Comparison of ENCODE assay signal across 12 cellular contexts in genomic region chr21:44657635-44658183, GRCh38. TPM values are rescaled to one million over a fixed set of nuclear protein-coding genes. Genes with fewer than 3 reads are reported as not detected.
A peak's percentile ranks its signal among the peaks of the same experiment; 100 is the strongest.
DNase-seq lines count a peak whose midpoint lies in the region; ATAC-seq and TF ChIP-seq lines count a peak whose summit lies in the region.
"Had no signal": no experiment of that assay in that cellular context is flagged by ENCODE, and none has a peak within 500 bp of the region (broad histone marks: within the 10 kb centered on the region; RNA-seq: fewer than 3 reads in every experiment).

KRTAP12-3 (plus strand) TSS chr21:44657932; CDS start chr21:44657980, 48 bp downstream.

- H3K4me2 ChIP-seq in SK-N-SH, result no peak within 1 kb of the TSS

- CTCF ChIA-PET in SK-N-SH (lab: Yijun Ruan, JAX), result no interaction called here

- peak; percentile 14 for DNase-seq in T-helper 2 cell treated with Interferon-gamma antibody and Interleukin-4, amounts not matched to agents 5 μg/mL and 100 μg/mL, for 36 hours (ENCODE audit: low spot score)
- DNase-seq in NCI-H2196 (lab: John Stamatoyannopoulos, UW; ENCODE audit: unreplicated experiment) (no peak), SK-N-SH (no peak)
- DNase-seq: NCI-H2227 treated with DMSO at 0.1 percent for 48 hours, Right ventricle myocardium superior had no signal

- TF ChIP-seq RAD21 in SK-N-SH (IDR thresholded peaks at IDR 0.05; ENCODE audit: low read length), result no peak

- 0 out of 2 replicates have a peak, but pooled peaks cover 4% of the 10 kb centered on the region for H3K9me2 ChIP-seq in SK-N-SH

- no peaks in the 10 kb centered on the region for H3F3A ChIP-seq in SK-N-SH (replicated peaks; ENCODE audit: insufficient read depth)

- H3K9ac ChIP-seq in SK-N-SH, result no peak within 1 kb of the TSS

- H3K27me3 Mint-ChIP-seq in IgD-negative memory B cell, result peaks cover 20% of the 10 kb centered on the region
- peaks cover 12% of the 10 kb centered on the region for H3K27me3 Mint-ChIP-seq in T-helper 2 cell treated with Interferon-gamma antibody and Interleukin-4, amounts not matched to agents 5 μg/mL and 100 μg/mL, for 36 hours (ENCODE audit: low read depth)
- H3K27me3 Mint-ChIP-seq in activated naive CD8-positive, alpha-beta T cell, result no peaks in the 10 kb centered on the region
- peaks cover 68% of the 10 kb centered on the region for H3K27me3 Mint-ChIP-seq in stimulated activated memory B cell treated with anti-CD40 and anti-IgM and Interleukin-4, amounts not matched to agents 10 μg/mL and 1 μg/mL and 100 μg/mL, for 72 hours

- no peak within 1 kb of the TSS for H2AFZ ChIP-seq in SK-N-SH (ENCODE audit: low read depth)

- peaks cover 8 to 12% (median 10%) of the 10 kb centered on the region in 3 donors for H3K4me1 Mint-ChIP-seq in IgD-negative memory B cell
- peaks cover 46% of the 10 kb centered on the region for H3K4me1 Mint-ChIP-seq in T-helper 2 cell treated with Interferon-gamma antibody and Interleukin-4, amounts not matched to agents 5 μg/mL and 100 μg/mL, for 36 hours (ENCODE audit: low read depth)
- peaks cover 73% of the 10 kb centered on the region for H3K4me1 Mint-ChIP-seq in activated naive CD8-positive, alpha-beta T cell (ENCODE audit: low read depth)
- H3K4me1 Mint-ChIP-seq in stimulated activated memory B cell treated with anti-CD40 and anti-IgM and Interleukin-4, amounts not matched to agents 10 μg/mL and 1 μg/mL and 100 μg/mL, for 72 hours, result no peaks in the 10 kb centered on the region

- H3K4me3 ChIP-seq in neutrophil (ENCODE audit: low read depth in 1 of 2, low read length in 1 of 2) (no peak within 1 kb of the TSS), SK-N-SH (ENCODE audit: low read depth in 2 of 2, low read length in 1 of 2) (no peak within 1 kb of the TSS)
- H3K4me3 ChIP-seq: gastroesophageal sphincter, right atrium auricular region had no signal

- no peaks in the 10 kb centered on the region for H4K20me1 ChIP-seq in SK-N-SH (ENCODE audit: insufficient read depth)

- peak within 1 kb of the TSS; percentile 25 to 86 (median 60) for H3K4me3 Mint-ChIP-seq in IgD-negative memory B cell
- peak within 1 kb of the TSS; percentile 70 for H3K4me3 Mint-ChIP-seq in T-helper 2 cell treated with Interferon-gamma antibody and Interleukin-4, amounts not matched to agents 5 μg/mL and 100 μg/mL, for 36 hours
- H3K4me3 Mint-ChIP-seq in activated naive CD8-positive, alpha-beta T cell, result peak within 1 kb of the TSS; percentile 68
- H3K4me3 Mint-ChIP-seq in stimulated activated memory B cell treated with anti-CD40 and anti-IgM and Interleukin-4, amounts not matched to agents 10 μg/mL and 1 μg/mL and 100 μg/mL, for 72 hours, result no peak within 1 kb of the TSS

- peak within 1 kb of the TSS; percentile 61 to 91 (median 72) for H3K27ac Mint-ChIP-seq in IgD-negative memory B cell
- peak within 1 kb of the TSS; percentile 93 for H3K27ac Mint-ChIP-seq in T-helper 2 cell treated with Interferon-gamma antibody and Interleukin-4, amounts not matched to agents 5 μg/mL and 100 μg/mL, for 36 hours
- H3K27ac Mint-ChIP-seq in activated naive CD8-positive, alpha-beta T cell, result peak within 1 kb of the TSS; percentile 88
- H3K27ac Mint-ChIP-seq in stimulated activated memory B cell treated with anti-CD40 and anti-IgM and Interleukin-4, amounts not matched to agents 10 μg/mL and 1 μg/mL and 100 μg/mL, for 72 hours, result no peak within 1 kb of the TSS

- H3K27me3 ChIP-seq in neutrophil (no peaks in the 10 kb centered on the region), SK-N-SH (ENCODE audit: insufficient read depth) (peaks cover 19% of the 10 kb centered on the region; the same call in 1 of the 2 replicates)
- H3K27me3 ChIP-seq: right atrium auricular region had no signal

- no peaks in the 10 kb centered on the region for H3K79me2 ChIP-seq in SK-N-SH (ENCODE audit: insufficient read depth)

- TF ChIP-seq CTCF in neutrophil (IDR thresholded peaks at IDR 0.05), result no peak
- no peak for TF ChIP-seq CTCF in SK-N-SH (IDR thresholded peaks at IDR 0.05)

- ATAC-seq in HG03175 (IDR thresholded peaks at IDR 0.05; ENCODE audit: unreplicated experiment), result no peak
- no peak for ATAC-seq in stimulated activated memory B cell treated with anti-CD40 and anti-IgM and Interleukin-4, amounts not matched to agents 10 μg/mL and 1 μg/mL and 100 μg/mL, for 72 hours
- ATAC-seq: gastroesophageal sphincter had no signal

- peaks cover 7 to 24% (median 17%) of the 10 kb centered on the region in 3 donors for H3K9me3 Mint-ChIP-seq in IgD-negative memory B cell
- H3K9me3 Mint-ChIP-seq in T-helper 2 cell treated with Interferon-gamma antibody and Interleukin-4, amounts not matched to agents 5 μg/mL and 100 μg/mL, for 36 hours, result peaks cover 36% of the 10 kb centered on the region
- H3K9me3 Mint-ChIP-seq in activated naive CD8-positive, alpha-beta T cell (ENCODE audit: low read depth), result peaks cover 6% of the 10 kb centered on the region
- H3K9me3 Mint-ChIP-seq in stimulated activated memory B cell treated with anti-CD40 and anti-IgM and Interleukin-4, amounts not matched to agents 10 μg/mL and 1 μg/mL and 100 μg/mL, for 72 hours, result peaks cover 17% of the 10 kb centered on the region

- H3K36me3 Mint-ChIP-seq in IgD-negative memory B cell, result peaks cover 5% of the 10 kb centered on the region
- peaks cover 37% of the 10 kb centered on the region for H3K36me3 Mint-ChIP-seq in T-helper 2 cell treated with Interferon-gamma antibody and Interleukin-4, amounts not matched to agents 5 μg/mL and 100 μg/mL, for 36 hours (ENCODE audit: low read depth)
- H3K36me3 Mint-ChIP-seq in activated naive CD8-positive, alpha-beta T cell, result peaks cover 9% of the 10 kb centered on the region
- H3K36me3 Mint-ChIP-seq in stimulated activated memory B cell treated with anti-CD40 and anti-IgM and Interleukin-4, amounts not matched to agents 10 μg/mL and 1 μg/mL and 100 μg/mL, for 72 hours, result peaks cover 5% of the 10 kb centered on the region

- H3K27ac ChIP-seq in neutrophil (peak within 1 kb of the TSS; percentile 69), SK-N-SH (ENCODE audit: low read depth in 2 of 2, low read length in 1 of 2) (no peak within 1 kb of the TSS)
- H3K27ac ChIP-seq: gastroesophageal sphincter, right atrium auricular region had no signal

- H3K9me3 ChIP-seq in neutrophil (peaks cover 3% of the 10 kb centered on the region), SK-N-SH (no peaks in the 10 kb centered on the region)

- 28% methylated on average over 14 of the region's 20 CpGs for WGBS in SK-N-SH (ENCODE audit: low lambda C conversion rate)

- H3K4me1 ChIP-seq in neutrophil (ENCODE audit: control insufficient read depth in 1 of 2, insufficient read depth in 1 of 2, low read depth in 1 of 2, low read length in 1 of 2) (peaks cover 10 to 11% of the 10 kb centered on the region in 2 experiments), SK-N-SH (ENCODE audit: control insufficient read depth in 1 of 2, insufficient read depth in 2 of 2, low read depth in 1 of 2, low read length in 1 of 2) (no peaks in the 10 kb centered on the region)
- H3K4me1 ChIP-seq: gastroesophageal sphincter, right atrium auricular region had no signal

- H3K36me3 ChIP-seq in neutrophil, result no peaks in the 10 kb centered on the region
- no peaks in the 10 kb centered on the region for H3K36me3 ChIP-seq in SK-N-SH (replicated peaks in 1 of 2; ENCODE audit: control insufficient read depth in 1 of 2, insufficient read depth in 2 of 2, low read length in 1 of 2)
- H3K36me3 ChIP-seq: gastroesophageal sphincter, right atrium auricular region had no signal

- POLR2A ChIA-PET in SK-N-SH (lab: Yijun Ruan, JAX), result no interaction called here

- no peak for TF ChIP-seq EP300 in SK-N-SH (IDR thresholded peaks at IDR 0.05; ENCODE audit: borderline replicate concordance in 1 of 2, low read depth in 1 of 2, low read length in 1 of 2)

TF ChIP-seq in SK-N-SH, 30 proteins besides CTCF, POLR2A, EP300 and RAD21 (continues in another document):
- TF ChIP-seq FOSL2 (IDR thresholded peaks at IDR 0.05; ENCODE audit: borderline replicate concordance, low read depth), result no peak
- no peak for TF ChIP-seq RFX5 (IDR thresholded peaks at IDR 0.05; ENCODE audit: low read length)
- TF ChIP-seq MAX (IDR thresholded peaks at IDR 0.05; ENCODE audit: low read depth), result no peak
- TF ChIP-seq, protein P1, sequence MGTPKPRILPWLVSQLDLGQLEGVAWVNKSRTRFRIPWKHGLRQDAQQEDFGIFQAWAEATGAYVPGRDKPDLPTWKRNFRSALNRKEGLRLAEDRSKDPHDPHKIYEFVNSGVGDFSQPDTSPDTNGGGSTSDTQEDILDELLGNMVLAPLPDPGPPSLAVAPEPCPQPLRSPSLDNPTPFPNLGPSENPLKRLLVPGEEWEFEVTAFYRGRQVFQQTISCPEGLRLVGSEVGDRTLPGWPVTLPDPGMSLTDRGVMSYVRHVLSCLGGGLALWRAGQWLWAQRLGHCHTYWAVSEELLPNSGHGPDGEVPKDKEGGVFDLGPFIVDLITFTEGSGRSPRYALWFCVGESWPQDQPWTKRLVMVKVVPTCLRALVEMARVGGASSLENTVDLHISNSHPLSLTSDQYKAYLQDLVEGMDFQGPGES (IDR thresholded peaks at IDR 0.05; ENCODE audit: low read depth, low read length), result no peak
- no peak for TF ChIP-seq YY1 (IDR thresholded peaks at IDR 0.05; ENCODE audit: low read depth)
- TF ChIP-seq, protein P2, sequence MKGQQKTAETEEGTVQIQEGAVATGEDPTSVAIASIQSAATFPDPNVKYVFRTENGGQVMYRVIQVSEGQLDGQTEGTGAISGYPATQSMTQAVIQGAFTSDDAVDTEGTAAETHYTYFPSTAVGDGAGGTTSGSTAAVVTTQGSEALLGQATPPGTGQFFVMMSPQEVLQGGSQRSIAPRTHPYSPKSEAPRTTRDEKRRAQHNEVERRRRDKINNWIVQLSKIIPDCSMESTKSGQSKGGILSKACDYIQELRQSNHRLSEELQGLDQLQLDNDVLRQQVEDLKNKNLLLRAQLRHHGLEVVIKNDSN (IDR thresholded peaks at IDR 0.05; ENCODE audit: borderline replicate concordance, low read depth), result no peak
- TF ChIP-seq RCOR1 (IDR thresholded peaks at IDR 0.05; ENCODE audit: low read length), result no peak
- TF ChIP-seq ELF1 (IDR thresholded peaks at IDR 0.05), result no peak
- TF ChIP-seq TAF1 (IDR thresholded peaks at IDR 0.05; ENCODE audit: borderline replicate concordance, low read depth, low read length), result no peak
- no peak for TF ChIP-seq SMC3 (IDR thresholded peaks at IDR 0.05; ENCODE audit: low read depth, low read length)
- TF ChIP-seq NFIC (IDR thresholded peaks at IDR 0.05; ENCODE audit: borderline replicate concordance), result no peak
- TF ChIP-seq MEF2A (IDR thresholded peaks at IDR 0.05; ENCODE audit: borderline replicate concordance, low read depth), result no peak
- no peak for TF ChIP-seq TEAD4 (IDR thresholded peaks at IDR 0.05; ENCODE audit: borderline replicate concordance, insufficient read depth)
- no peak for TF ChIP-seq RXRA (IDR thresholded peaks at IDR 0.05; ENCODE audit: borderline replicate concordance, low read depth)

RNA-seq across cellular contexts. Expression of gene KRTAP12-3, which starts in this region (rescaled TPM):
- polyA plus RNA-seq in IgD-negative memory B cell (not detected), SK-N-SH (2012; rRNA removed) (not detected in 2 replicates)
- polyA plus RNA-seq in SK-N-SH (2012; cell fraction: cytosol; rRNA removed), result not detected in 2 replicates
- not detected in 2 replicates for polyA plus RNA-seq in SK-N-SH (2012; cell fraction: nucleus; rRNA removed)
